ENCODE assay signal across 2 cellular contexts in the genomic region with DNA sequence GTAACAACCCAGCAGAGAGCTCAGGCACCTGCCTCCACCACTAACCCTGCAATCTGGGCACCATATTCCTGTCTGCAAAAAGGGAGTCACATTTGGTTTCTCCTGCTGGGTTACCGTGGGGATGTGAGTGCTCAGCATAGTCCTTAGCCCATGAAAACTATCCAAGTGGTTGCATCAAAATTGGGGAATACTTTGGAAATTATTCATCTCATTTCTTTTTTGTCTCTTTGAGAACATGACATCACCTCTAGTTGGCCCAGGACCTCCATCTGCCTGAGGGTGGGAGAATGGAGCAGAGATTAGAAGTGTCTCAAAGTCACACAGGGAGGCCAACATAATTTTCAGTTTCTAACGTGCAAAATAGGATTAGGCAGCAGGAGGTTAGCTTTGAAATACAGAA.
TF ChIP-seq lines count a peak whose summit lies in the region.

No MANE protein-coding gene starts in this region.

TF ChIP-seq in IMR-90, 13 proteins besides CTCF, POLR2A, EP300 and RAD21:
- TF ChIP-seq RFX5 (IDR thresholded peaks at IDR 0.05; ENCODE audit: low read depth, low read length) (no peak), FOS (IDR thresholded peaks at IDR 0.05; ENCODE audit: low read depth, low read length) (no peak), MAFK (IDR thresholded peaks at IDR 0.05; ENCODE audit: low read depth, low read length) (no peak), CHD1 (IDR thresholded peaks at IDR 0.05; ENCODE audit: low read depth, low read length) (no peak), MXI1 (IDR thresholded peaks at IDR 0.05; ENCODE audit: borderline replicate concordance, low read depth, low read length) (no peak), CEBPB (IDR thresholded peaks at IDR 0.05; ENCODE audit: low read depth, low read length) (no peak), NFE2L2 (IDR thresholded peaks at IDR 0.05; ENCODE audit: low read depth, low read length) (no peak), SMC3 (IDR thresholded peaks at IDR 0.05; ENCODE audit: low read depth, low read length) (no peak), RCOR1 (IDR thresholded peaks at IDR 0.05; ENCODE audit: insufficient replicate concordance, low read length) (no peak), MAZ (IDR thresholded peaks at IDR 0.05; ENCODE audit: borderline replicate concordance, low read depth, low read length) (no peak), BHLHE40 (IDR thresholded peaks at IDR 0.05; ENCODE audit: low read depth, low read length) (no peak)
- TF ChIP-seq, protein P1, sequence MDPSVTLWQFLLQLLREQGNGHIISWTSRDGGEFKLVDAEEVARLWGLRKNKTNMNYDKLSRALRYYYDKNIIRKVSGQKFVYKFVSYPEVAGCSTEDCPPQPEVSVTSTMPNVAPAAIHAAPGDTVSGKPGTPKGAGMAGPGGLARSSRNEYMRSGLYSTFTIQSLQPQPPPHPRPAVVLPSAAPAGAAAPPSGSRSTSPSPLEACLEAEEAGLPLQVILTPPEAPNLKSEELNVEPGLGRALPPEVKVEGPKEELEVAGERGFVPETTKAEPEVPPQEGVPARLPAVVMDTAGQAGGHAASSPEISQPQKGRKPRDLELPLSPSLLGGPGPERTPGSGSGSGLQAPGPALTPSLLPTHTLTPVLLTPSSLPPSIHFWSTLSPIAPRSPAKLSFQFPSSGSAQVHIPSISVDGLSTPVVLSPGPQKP (IDR thresholded peaks at IDR 0.05; ENCODE audit: borderline replicate concordance, low read depth, low read length), result no peak
- TF ChIP-seq, protein P2, sequence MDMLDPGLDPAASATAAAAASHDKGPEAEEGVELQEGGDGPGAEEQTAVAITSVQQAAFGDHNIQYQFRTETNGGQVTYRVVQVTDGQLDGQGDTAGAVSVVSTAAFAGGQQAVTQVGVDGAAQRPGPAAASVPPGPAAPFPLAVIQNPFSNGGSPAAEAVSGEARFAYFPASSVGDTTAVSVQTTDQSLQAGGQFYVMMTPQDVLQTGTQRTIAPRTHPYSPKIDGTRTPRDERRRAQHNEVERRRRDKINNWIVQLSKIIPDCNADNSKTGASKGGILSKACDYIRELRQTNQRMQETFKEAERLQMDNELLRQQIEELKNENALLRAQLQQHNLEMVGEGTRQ (IDR thresholded peaks at IDR 0.05; ENCODE audit: low read depth, low read length), result no peak
TF ChIP-seq in IMR-90: peak in this region for 0.

TF ChIP-seq in GM23338, 12 proteins besides CTCF, POLR2A, EP300 and RAD21:
- TF ChIP-seq EZH2phosphoT487 (IDR thresholded peaks at IDR 0.05; ENCODE audit: unreplicated experiment) (no peak), JUNB (IDR thresholded peaks at IDR 0.05; ENCODE audit: unreplicated experiment) (no peak), ZNF114 (CRISPR knock-in tag; IDR thresholded peaks at IDR 0.05) (no peak), EZH2 (IDR thresholded peaks at IDR 0.05; ENCODE audit: low read depth, unreplicated experiment) (no peak), POLR2AphosphoS5 (IDR thresholded peaks at IDR 0.05; ENCODE audit: low read depth) (no peak), ZNF331 (CRISPR knock-in tag; IDR thresholded peaks at IDR 0.05; ENCODE audit: low read depth) (no peak), NANOG (IDR thresholded peaks at IDR 0.05; ENCODE audit: borderline replicate concordance) (no peak), CREB1 (CRISPR knock-in tag; IDR thresholded peaks at IDR 0.05; ENCODE audit: low read depth) (no peak), STAT1 (IDR thresholded peaks at IDR 0.05; ENCODE audit: unreplicated experiment) (no peak)
